In genomic region chr16:81444448-81445121, GRCh38 we compare ENCODE assay signal across 8 cellular contexts. TPM values are rescaled to one million over a fixed set of nuclear protein-coding genes. Genes with fewer than 3 reads are reported as not detected.
DNase-seq lines count a peak whose midpoint lies in the region; ATAC-seq, FAIRE-seq and TF ChIP-seq lines count a peak whose summit lies in the region.

Gene CMIP (plus strand): TSS chr16:81444808.

- peak within 1 kb of the TSS; percentile 96 to 97 for H3K27ac ChIP-seq in esophagus (ENCODE audit: low read depth in 2 of 2, low read length in 1 of 2)

- H3K36me3 ChIP-seq in esophagus (ENCODE audit: control insufficient read depth in 2 of 2, insufficient read depth in 2 of 2, low read length in 1 of 2), result peaks cover 0 to 2% of the 10 kb centered on the region in 2 donors
- no peaks in the 10 kb centered on the region for H3K36me3 ChIP-seq in mucosa of stomach (ENCODE audit: control insufficient read depth, insufficient read depth, low read length)

- no peaks in the 10 kb centered on the region for H3K27me3 ChIP-seq in esophagus (ENCODE audit: control insufficient read depth in 1 of 2, insufficient read depth in 2 of 2, low read length in 2 of 2)
- H3K27me3 ChIP-seq in mucosa of stomach (ENCODE audit: control insufficient read depth, insufficient read depth, low read length), result no peaks in the 10 kb centered on the region

- peak; percentile 73 for ATAC-seq in HG03442 (IDR thresholded peaks at IDR 0.05; ENCODE audit: unreplicated experiment)
- ATAC-seq in activated T-cell treated with anti-CD3 and anti-CD28 coated beads, Interleukin-2, amount 50 U/mL, for 4 hours, result peak; percentile 77 to 78

- H3K9me3 Mint-ChIP-seq in CD14-positive monocyte, result peaks cover 0 to 2% (median 0%) of the 10 kb centered on the region in 7 donors
- H3K9me3 Mint-ChIP-seq in activated T-cell treated with anti-CD3 and anti-CD28 coated beads, Interleukin-2, amount 50 U/mL, for 4 hours, result no peaks in the 10 kb centered on the region

- H3K27ac Mint-ChIP-seq in CD14-positive monocyte, result peak within 1 kb of the TSS; percentile 92 to 99 (median 96)

- intact Hi-C loops in CD14-positive monocyte (cut with micrococcal nuclease), result loop anchor here in 1 of 2 donors (5.0 kb wide), 1 partner anchor 38 kb away; no protein-coding TSS in a partner anchor

- H3K4me1 ChIP-seq in esophagus (ENCODE audit: control insufficient read depth in 2 of 2, insufficient read depth in 2 of 2, low read length in 1 of 2), result peaks cover 5 to 15% of the 10 kb centered on the region in 2 donors
- peaks cover 43% of the 10 kb centered on the region for H3K4me1 ChIP-seq in mucosa of stomach (ENCODE audit: control insufficient read depth, insufficient read depth, low read length)

- no peak for TF ChIP-seq CTCF in CD14-positive monocyte (IDR thresholded peaks at IDR 0.05)

- 0 to 1% methylated on average over 22 to 111 of the region's 114 CpGs for WGBS in esophagus, 2 donors

- H3K4me1 Mint-ChIP-seq in CD14-positive monocyte, result peaks cover 46% of the 10 kb centered on the region
- H3K4me1 Mint-ChIP-seq in activated T-cell treated with anti-CD3 and anti-CD28 coated beads, Interleukin-2, amount 50 U/mL, for 4 hours (ENCODE audit: low read depth), result peaks cover 46% of the 10 kb centered on the region

- no peak for FAIRE-seq in GM19239 (lab: Jason Lieb, UNC)

- peak within 1 kb of the TSS; percentile 77 to 90 for H3K4me3 ChIP-seq in esophagus (ENCODE audit: low read depth in 1 of 2, low read length in 2 of 2)
- peak within 1 kb of the TSS; percentile 33 for H3K4me3 ChIP-seq in mucosa of stomach (ENCODE audit: low read length)

- H3K9ac ChIP-seq in mucosa of stomach (ENCODE audit: low read length), result peak within 1 kb of the TSS; percentile 70

- H3K4me3 Mint-ChIP-seq in CD14-positive monocyte, result peak within 1 kb of the TSS; percentile 99
- peak within 1 kb of the TSS; percentile 81 for H3K4me3 Mint-ChIP-seq in activated T-cell treated with anti-CD3 and anti-CD28 coated beads, Interleukin-2, amount 50 U/mL, for 4 hours

- peaks cover 15 to 27% of the 10 kb centered on the region in 2 donors for H3K36me3 Mint-ChIP-seq in CD14-positive monocyte
- H3K36me3 Mint-ChIP-seq in activated T-cell treated with anti-CD3 and anti-CD28 coated beads, Interleukin-2, amount 50 U/mL, for 4 hours (ENCODE audit: insufficient read depth), result no peaks in the 10 kb centered on the region

- H3K9me3 ChIP-seq in esophagus (ENCODE audit: control insufficient read depth in 2 of 2, insufficient read depth in 1 of 2, low read depth in 1 of 2, low read length in 1 of 2), result no peaks in the 10 kb centered on the region
- no peaks in the 10 kb centered on the region for H3K9me3 ChIP-seq in mucosa of stomach (ENCODE audit: control insufficient read depth, low read length)

- H3K27me3 Mint-ChIP-seq in CD14-positive monocyte (ENCODE audit: low read depth in 3 of 3), result peaks cover 8 to 27% (median 10%) of the 10 kb centered on the region in 3 donors
- H3K27me3 Mint-ChIP-seq in activated T-cell treated with anti-CD3 and anti-CD28 coated beads, Interleukin-2, amount 50 U/mL, for 4 hours (ENCODE audit: low read depth), result no peaks in the 10 kb centered on the region

- DNase-seq in CD14-positive monocyte (ENCODE audit: low spot score) (peak; percentile 89), GM19239 (ENCODE audit: insufficient read length, low spot score) (peak; percentile 99)
- DNase-seq in activated T-cell treated with anti-CD3 and anti-CD28 coated beads, Interleukin-2, amount 50 U/mL, for 4 hours, result peak; percentile 67
- peak; percentile 46 to 49 for DNase-seq in stimulated activated CD8-positive, alpha-beta memory T cell treated with anti-CD3 and anti-CD28 coated beads, Interleukin-7, amount 100 ng/mL, for 1 hour (ENCODE audit: low read depth in 2 of 2)

TF ChIP-seq in PFSK-1, 5 proteins besides CTCF, POLR2A, EP300 and RAD21:
- no peak for TF ChIP-seq REST (IDR thresholded peaks at IDR 0.05; ENCODE audit: insufficient read depth in 1 of 2, low read depth in 2 of 2, low read length in 2 of 2)
- peak; percentile 29 for TF ChIP-seq FOXP2 (optimal IDR thresholded peaks at IDR 0.05; ENCODE audit: borderline replicate concordance, extremely low read depth, extremely low read length, insufficient read depth)
TF ChIP-seq in PFSK-1: peak in this region for 1.

RNA-seq across cellular contexts. Expression of gene CMIP, which starts in this region (rescaled TPM):
- polyA plus RNA-seq in CD14-positive monocyte, result under 1 TPM; 0.85 to 0.93 TPM
- polyA plus RNA-seq in PFSK-1 (2012; ENCODE audit: insufficient read length, low read depth), result 49.6 TPM
- 10 to 100 TPM; 20.8 to 23.5 (median 21.9) TPM for total RNA-seq in activated T-cell treated with anti-CD3 and anti-CD28 coated beads, Interleukin-2, amount 50 U/mL, for 4 hours
- 10 to 100 TPM; 16.9 to 19.3 TPM for polyA plus RNA-seq in esophagus

Comparison
In these comparisons a context has a peak if more than half of its experiments do, and no peak if none do; other contexts are left out.
1. Peak in every context shown above with its lines: DNase-seq, ATAC-seq, H3K4me3 ChIP-seq and H3K27ac ChIP-seq.
2. RNA of gene CMIP (polyA plus RNA-seq): 16.9 to 19.3 TPM in esophagus; 0.85 to 0.93 TPM in CD14-positive monocyte; every median in the first group is over 4 times any median in the second.
3. Peak in DNase-seq in CD14-positive monocyte; RNA of the gene not detected or under 1 TPM.
4. DNase-seq: peak in every context shown above with its lines; median percentile 99 in GM19239; 89 in CD14-positive monocyte; 67 in activated T-cell treated with anti-CD3 and anti-CD28 coated beads, Interleukin-2, amount 50 U/mL, for 4 hours; 48 in stimulated activated CD8-positive, alpha-beta memory T cell treated with anti-CD3 and anti-CD28 coated beads, Interleukin-7, amount 100 ng/mL, for 1 hour.